17 cellular contexts compared by ENCODE assay signal in genomic region chr7:121331048-121331447, GRCh38. TPM values are rescaled to one million over a fixed set of nuclear protein-coding genes. Genes with fewer than 3 reads are reported as not detected.
"Had no signal": no experiment of that assay in that cellular context is flagged by ENCODE, and none has a peak within 500 bp of the region (broad histone marks: within the 10 kb centered on the region; RNA-seq: fewer than 3 reads in every experiment).

No MANE protein-coding gene starts in this region.

- FAIRE-seq: urothelium cell line had no signal

- H3K27ac ChIP-seq: gastroesophageal sphincter, heart right ventricle, sigmoid colon, tibial artery had no signal

- H3K36me3 Mint-ChIP-seq: activated naive CD8-positive, alpha-beta T cell; natural killer cell had no signal

- DNase-seq: activated CD4-positive, alpha-beta T cell treated with anti-CD3 and anti-CD28 coated beads, Interleukin-2, amount 50 U/mL, for 1 hour; activated CD4-positive, CD25-positive, alpha-beta regulatory T cell treated with anti-CD3 and anti-CD28 coated beads, Interleukin-2, amount 50 U/mL, for 72 hours; activated CD8-positive, alpha-beta memory T cell treated with anti-CD3 and anti-CD28 coated beads for 24 hours; activated gamma-delta T cell treated with Interleukin-2 at 50 U/mL for 16 hours; effector CD4-positive, alpha-beta T cell; heart right ventricle; mesendoderm; natural killer cell; nucleus accumbens; sigmoid colon; stimulated activated naive CD4-positive, alpha-beta T cell; tibial artery had no signal

- H3K9me3 ChIP-seq: gastroesophageal sphincter, heart right ventricle, sigmoid colon, tibial artery had no signal

- ATAC-seq: gastroesophageal sphincter had no signal

- H3K9me3 Mint-ChIP-seq: activated T-helper 1 cell treated with anti-CD3 and anti-CD28 coated beads, Interleukin-12 subunit alpha, Interleukin-12 subunit beta, Interleukin-2, Interleukin-4 antibody, amounts not matched to agents 30 ng/mL and 10 ng/mL and 1 ng/mL, durations not matched to agents 14 hours and 24 hours and 36 hours; natural killer cell had no signal

- H3K27ac Mint-ChIP-seq: activated naive CD8-positive, alpha-beta T cell; activated T-helper 1 cell treated with anti-CD3 and anti-CD28 coated beads, Interleukin-12 subunit alpha, Interleukin-12 subunit beta, Interleukin-2, Interleukin-4 antibody, amounts not matched to agents 30 ng/mL and 10 ng/mL and 1 ng/mL, durations not matched to agents 14 hours and 24 hours and 36 hours; natural killer cell had no signal

- H3K36me3 ChIP-seq: gastroesophageal sphincter, heart right ventricle, sigmoid colon, tibial artery had no signal

RNA-seq across cellular contexts. Expression of gene WNT16, which starts 2.2 kb away (rescaled TPM):
- total RNA-seq: activated T-helper 1 cell treated with anti-CD3 and anti-CD28 coated beads, Interleukin-12 subunit alpha, Interleukin-12 subunit beta, Interleukin-2, Interleukin-4 antibody, amounts not matched to agents 30 ng/mL and 10 ng/mL and 1 ng/mL, durations not matched to agents 14 hours and 24 hours and 36 hours; heart right ventricle; liver; natural killer cell had no signal
- polyA plus RNA-seq: heart right ventricle, liver had no signal
